ENCODE assay signal across 1 cellular context in the genomic region with DNA sequence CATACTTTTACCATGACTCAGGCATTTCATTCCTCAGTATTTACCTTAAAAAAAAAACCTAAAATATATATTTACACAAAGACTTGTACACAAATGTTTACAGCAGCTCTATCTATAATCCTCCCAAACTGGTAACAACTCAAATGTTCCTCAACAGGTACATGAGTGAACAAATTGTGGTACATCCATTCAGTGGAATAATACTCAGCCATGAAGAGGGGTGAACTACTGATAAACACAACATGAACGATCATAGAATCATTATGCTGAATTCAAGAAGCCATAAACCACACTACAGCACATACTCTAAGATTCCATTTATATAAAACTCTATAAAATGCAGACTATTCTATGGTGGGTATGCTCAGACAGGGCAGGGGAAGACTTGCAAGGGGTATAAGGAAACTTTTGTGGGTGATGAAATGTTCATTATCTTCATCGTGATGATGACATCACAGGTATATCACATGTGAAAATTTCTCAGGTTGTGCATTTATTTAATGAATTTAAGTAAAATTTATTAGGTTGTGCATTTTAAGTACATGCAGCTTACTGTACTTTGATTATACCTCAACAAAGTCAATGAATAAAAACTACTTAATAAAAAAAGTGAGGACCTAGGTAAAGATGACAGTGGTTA.
TF ChIP-seq lines count a peak whose summit lies in the region.

No MANE protein-coding gene starts in this region.

TF ChIP-seq in K562, 482 proteins besides CTCF, POLR2A, EP300 and RAD21 (continued from another document and continues in another):
- TF ChIP-seq, protein P1, sequence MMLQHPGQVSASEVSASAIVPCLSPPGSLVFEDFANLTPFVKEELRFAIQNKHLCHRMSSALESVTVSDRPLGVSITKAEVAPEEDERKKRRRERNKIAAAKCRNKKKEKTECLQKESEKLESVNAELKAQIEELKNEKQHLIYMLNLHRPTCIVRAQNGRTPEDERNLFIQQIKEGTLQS (IDR thresholded peaks at IDR 0.05), result peak; percentile 50; the same call in 1 of the 2 replicates
- TF ChIP-seq, protein P1 (CRISPR knock-in tag; conservative IDR thresholded peaks at IDR 0.05), result no peak
- TF ChIP-seq HLTF (IDR thresholded peaks at IDR 0.05) (no peak), ZNF644 (tag; IDR thresholded peaks at IDR 0.05; ENCODE audit: low read depth) (no peak), ZNF436 (CRISPR knock-in tag; IDR thresholded peaks at IDR 0.05) (no peak), ZNF354B (CRISPR knock-in tag; IDR thresholded peaks at IDR 0.05) (no peak), XRCC5 (IDR thresholded peaks at IDR 0.05; ENCODE audit: low read depth, low read length) (no peak), POLR2AphosphoS5 (IDR thresholded peaks at IDR 0.05; ENCODE audit: control insufficient read depth, insufficient read depth, low read depth, low read length) (no peak), CBX3 (IDR thresholded peaks at IDR 0.05; ENCODE audit: borderline replicate concordance in 1 of 2, low read length in 2 of 2) (peak in 1 of 2 experiments; percentile 96; a peak in 2 of 3 replicates), ZNF830 (CRISPR knock-in tag; IDR thresholded peaks at IDR 0.05) (no peak), CBX5 (IDR thresholded peaks at IDR 0.05; ENCODE audit: borderline replicate concordance, low read depth) (no peak), BMI1 (IDR thresholded peaks at IDR 0.05; ENCODE audit: low read length) (no peak), SMAD2 (IDR thresholded peaks at IDR 0.05; ENCODE audit: low read depth, low read length) (no peak), BRD9 (IDR thresholded peaks at IDR 0.05; ENCODE audit: low read depth, partially characterized antibody) (no peak), LARP7 (IDR thresholded peaks at IDR 0.05) (no peak), POLR2G (IDR thresholded peaks at IDR 0.05; ENCODE audit: low read depth, low read length) (no peak), U2AF1 (optimal IDR thresholded peaks at IDR 0.05; ENCODE audit: low read depth, low read length) (no peak), TAF7 (tag; IDR thresholded peaks at IDR 0.05) (no peak), SRSF3 (IDR thresholded peaks at IDR 0.05; ENCODE audit: insufficient read depth, low read length) (no peak), KLF10 (CRISPR knock-in tag; IDR thresholded peaks at IDR 0.05) (no peak), ZNF175 (CRISPR knock-in tag; IDR thresholded peaks at IDR 0.05; ENCODE audit: low read depth) (no peak), FOXJ2 (tag; IDR thresholded peaks at IDR 0.05) (no peak), HCFC1 (IDR thresholded peaks at IDR 0.05; ENCODE audit: low read depth, low read length) (no peak), BACH1 (tag; IDR thresholded peaks at IDR 0.05) (no peak), HSF4 (CRISPR knock-in tag; IDR thresholded peaks at IDR 0.05; ENCODE audit: borderline replicate concordance) (no peak), MTA1 (IDR thresholded peaks at IDR 0.05; ENCODE audit: borderline replicate concordance) (no peak), CBFB (CRISPR knock-in tag; IDR thresholded peaks at IDR 0.05) (no peak), STAG1 (CRISPR knock-in tag; IDR thresholded peaks at IDR 0.05; ENCODE audit: borderline replicate concordance) (no peak), FOXP1 (CRISPR knock-in tag; IDR thresholded peaks at IDR 0.05) (no peak), ZNF165 (CRISPR knock-in tag; IDR thresholded peaks at IDR 0.05; ENCODE audit: borderline replicate concordance) (no peak), ZNF445 (CRISPR knock-in tag; IDR thresholded peaks at IDR 0.05; ENCODE audit: low read depth) (no peak), ARID1B (IDR thresholded peaks at IDR 0.05) (no peak), ZNF699 (CRISPR knock-in tag; IDR thresholded peaks at IDR 0.05; ENCODE audit: insufficient replicate concordance) (no peak), ADNP (tag; IDR thresholded peaks at IDR 0.05) (peak; percentile 72), SRSF1 (IDR thresholded peaks at IDR 0.05; ENCODE audit: low read depth, low read length) (no peak), LEF1 (IDR thresholded peaks at IDR 0.05) (no peak), DACH1 (IDR thresholded peaks at IDR 0.05; ENCODE audit: partially characterized antibody) (no peak), MTF1 (CRISPR knock-in tag; IDR thresholded peaks at IDR 0.05; ENCODE audit: borderline replicate concordance) (no peak), CREB1 (IDR thresholded peaks at IDR 0.05) (no peak), CREB1 (CRISPR knock-in tag; IDR thresholded peaks at IDR 0.05) (no peak), MTA2 (IDR thresholded peaks at IDR 0.05; ENCODE audit: low read depth) (no peak), ZNF778 (CRISPR knock-in tag; IDR thresholded peaks at IDR 0.05) (no peak), XRCC4 (IDR thresholded peaks at IDR 0.05; ENCODE audit: extremely low read depth, insufficient read depth, insufficient read length) (no peak), JUND (IDR thresholded peaks at IDR 0.05; ENCODE audit: borderline replicate concordance, low read depth, low read length) (no peak), JUND (tag; IDR thresholded peaks at IDR 0.05; ENCODE audit: borderline replicate concordance, low read depth, low read length) (no peak), KAT8 (IDR thresholded peaks at IDR 0.05; ENCODE audit: low read depth) (no peak), TRIM28 (IDR thresholded peaks at IDR 0.05) (0 out of 2 replicates have a peak, but pooled peaks have one; percentile 53), MCM7 (IDR thresholded peaks at IDR 0.05) (no peak), RNF2 (IDR thresholded peaks at IDR 0.05) (no peak), NFE2 (IDR thresholded peaks at IDR 0.05; ENCODE audit: low read depth) (no peak), ZNF316 (IDR thresholded peaks at IDR 0.05) (peak; percentile 27; the same call in 1 of the 2 replicates), NR2C2 (CRISPR knock-in tag; IDR thresholded peaks at IDR 0.05) (no peak), NR2C2 (tag; IDR thresholded peaks at IDR 0.05) (no peak), KDM1A (IDR thresholded peaks at IDR 0.05) (peak; percentile 39 to 63; a peak in 3 of 4 replicates), BRCA1 (IDR thresholded peaks at IDR 0.05) (no peak), BRCA1 (CRISPR knock-in tag; IDR thresholded peaks at IDR 0.05) (no peak), STAT5A (IDR thresholded peaks at IDR 0.05; ENCODE audit: borderline replicate concordance, low read length) (no peak), DMBX1 (CRISPR knock-in tag; IDR thresholded peaks at IDR 0.05; ENCODE audit: borderline replicate concordance) (no peak), MYBL2 (IDR thresholded peaks at IDR 0.05; ENCODE audit: low read depth) (no peak), MYBL2 (CRISPR knock-in tag; IDR thresholded peaks at IDR 0.05; ENCODE audit: borderline replicate concordance) (no peak), BCOR (IDR thresholded peaks at IDR 0.05) (peak; percentile 90), NRF1 (conservative IDR thresholded peaks at IDR 0.05 in 1 of 2, IDR thresholded peaks at IDR 0.05 in 1 of 2) (no peak), MECOM (CRISPR knock-in tag; IDR thresholded peaks at IDR 0.05) (no peak), SMAD1 (IDR thresholded peaks at IDR 0.05; ENCODE audit: low read depth, low read length, partially characterized antibody) (no peak)
- TF ChIP-seq, protein P2, sequence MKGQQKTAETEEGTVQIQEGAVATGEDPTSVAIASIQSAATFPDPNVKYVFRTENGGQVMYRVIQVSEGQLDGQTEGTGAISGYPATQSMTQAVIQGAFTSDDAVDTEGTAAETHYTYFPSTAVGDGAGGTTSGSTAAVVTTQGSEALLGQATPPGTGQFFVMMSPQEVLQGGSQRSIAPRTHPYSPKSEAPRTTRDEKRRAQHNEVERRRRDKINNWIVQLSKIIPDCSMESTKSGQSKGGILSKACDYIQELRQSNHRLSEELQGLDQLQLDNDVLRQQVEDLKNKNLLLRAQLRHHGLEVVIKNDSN (CRISPR knock-in tag; IDR thresholded peaks at IDR 0.05), result no peak
- TF ChIP-seq, protein P3, sequence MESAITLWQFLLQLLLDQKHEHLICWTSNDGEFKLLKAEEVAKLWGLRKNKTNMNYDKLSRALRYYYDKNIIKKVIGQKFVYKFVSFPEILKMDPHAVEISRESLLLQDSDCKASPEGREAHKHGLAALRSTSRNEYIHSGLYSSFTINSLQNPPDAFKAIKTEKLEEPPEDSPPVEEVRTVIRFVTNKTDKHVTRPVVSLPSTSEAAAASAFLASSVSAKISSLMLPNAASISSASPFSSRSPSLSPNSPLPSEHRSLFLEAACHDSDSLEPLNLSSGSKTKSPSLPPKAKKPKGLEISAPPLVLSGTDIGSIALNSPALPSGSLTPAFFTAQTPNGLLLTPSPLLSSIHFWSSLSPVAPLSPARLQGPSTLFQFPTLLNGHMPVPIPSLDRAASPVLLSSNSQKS (CRISPR knock-in tag; IDR thresholded peaks at IDR 0.05), result no peak
- TF ChIP-seq, protein P4, sequence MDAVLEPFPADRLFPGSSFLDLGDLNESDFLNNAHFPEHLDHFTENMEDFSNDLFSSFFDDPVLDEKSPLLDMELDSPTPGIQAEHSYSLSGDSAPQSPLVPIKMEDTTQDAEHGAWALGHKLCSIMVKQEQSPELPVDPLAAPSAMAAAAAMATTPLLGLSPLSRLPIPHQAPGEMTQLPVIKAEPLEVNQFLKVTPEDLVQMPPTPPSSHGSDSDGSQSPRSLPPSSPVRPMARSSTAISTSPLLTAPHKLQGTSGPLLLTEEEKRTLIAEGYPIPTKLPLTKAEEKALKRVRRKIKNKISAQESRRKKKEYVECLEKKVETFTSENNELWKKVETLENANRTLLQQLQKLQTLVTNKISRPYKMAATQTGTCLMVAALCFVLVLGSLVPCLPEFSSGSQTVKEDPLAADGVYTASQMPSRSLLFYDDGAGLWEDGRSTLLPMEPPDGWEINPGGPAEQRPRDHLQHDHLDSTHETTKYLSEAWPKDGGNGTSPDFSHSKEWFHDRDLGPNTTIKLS (IDR thresholded peaks at IDR 0.05; ENCODE audit: borderline replicate concordance, low read depth), result no peak
- TF ChIP-seq, protein P5, sequence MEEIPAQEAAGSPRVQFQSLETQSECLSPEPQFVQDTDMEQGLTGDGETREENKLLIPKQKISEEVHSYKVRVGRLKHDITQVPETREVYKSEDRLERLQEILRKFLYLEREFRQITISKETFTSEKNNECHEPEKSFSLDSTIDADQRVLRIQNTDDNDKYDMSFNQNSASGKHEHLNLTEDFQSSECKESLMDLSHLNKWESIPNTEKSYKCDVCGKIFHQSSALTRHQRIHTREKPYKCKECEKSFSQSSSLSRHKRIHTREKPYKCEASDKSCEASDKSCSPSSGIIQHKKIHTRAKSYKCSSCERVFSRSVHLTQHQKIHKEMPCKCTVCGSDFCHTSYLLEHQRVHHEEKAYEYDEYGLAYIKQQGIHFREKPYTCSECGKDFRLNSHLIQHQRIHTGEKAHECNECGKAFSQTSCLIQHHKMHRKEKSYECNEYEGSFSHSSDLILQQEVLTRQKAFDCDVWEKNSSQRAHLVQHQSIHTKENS (CRISPR knock-in tag; IDR thresholded peaks at IDR 0.05), result no peak
- TF ChIP-seq, protein P6, sequence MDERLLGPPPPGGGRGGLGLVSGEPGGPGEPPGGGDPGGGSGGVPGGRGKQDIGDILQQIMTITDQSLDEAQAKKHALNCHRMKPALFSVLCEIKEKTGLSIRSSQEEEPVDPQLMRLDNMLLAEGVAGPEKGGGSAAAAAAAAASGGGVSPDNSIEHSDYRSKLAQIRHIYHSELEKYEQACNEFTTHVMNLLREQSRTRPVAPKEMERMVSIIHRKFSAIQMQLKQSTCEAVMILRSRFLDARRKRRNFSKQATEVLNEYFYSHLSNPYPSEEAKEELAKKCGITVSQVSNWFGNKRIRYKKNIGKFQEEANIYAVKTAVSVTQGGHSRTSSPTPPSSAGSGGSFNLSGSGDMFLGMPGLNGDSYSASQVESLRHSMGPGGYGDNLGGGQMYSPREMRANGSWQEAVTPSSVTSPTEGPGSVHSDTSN (CRISPR knock-in tag; IDR thresholded peaks at IDR 0.05; ENCODE audit: low read depth), result no peak
- TF ChIP-seq, protein P6 (tag; conservative IDR thresholded peaks at IDR 0.05; ENCODE audit: low read depth), result no peak
- TF ChIP-seq, protein P7, sequence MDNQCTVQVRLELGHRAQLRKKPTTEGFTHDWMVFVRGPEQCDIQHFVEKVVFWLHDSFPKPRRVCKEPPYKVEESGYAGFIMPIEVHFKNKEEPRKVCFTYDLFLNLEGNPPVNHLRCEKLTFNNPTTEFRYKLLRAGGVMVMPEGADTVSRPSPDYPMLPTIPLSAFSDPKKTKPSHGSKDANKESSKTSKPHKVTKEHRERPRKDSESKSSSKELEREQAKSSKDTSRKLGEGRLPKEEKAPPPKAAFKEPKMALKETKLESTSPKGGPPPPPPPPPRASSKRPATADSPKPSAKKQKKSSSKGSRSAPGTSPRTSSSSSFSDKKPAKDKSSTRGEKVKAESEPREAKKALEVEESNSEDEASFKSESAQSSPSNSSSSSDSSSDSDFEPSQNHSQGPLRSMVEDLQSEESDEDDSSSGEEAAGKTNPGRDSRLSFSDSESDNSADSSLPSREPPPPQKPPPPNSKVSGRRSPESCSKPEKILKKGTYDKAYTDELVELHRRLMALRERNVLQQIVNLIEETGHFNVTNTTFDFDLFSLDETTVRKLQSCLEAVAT (IDR thresholded peaks at IDR 0.05), result no peak
- TF ChIP-seq, protein P8, sequence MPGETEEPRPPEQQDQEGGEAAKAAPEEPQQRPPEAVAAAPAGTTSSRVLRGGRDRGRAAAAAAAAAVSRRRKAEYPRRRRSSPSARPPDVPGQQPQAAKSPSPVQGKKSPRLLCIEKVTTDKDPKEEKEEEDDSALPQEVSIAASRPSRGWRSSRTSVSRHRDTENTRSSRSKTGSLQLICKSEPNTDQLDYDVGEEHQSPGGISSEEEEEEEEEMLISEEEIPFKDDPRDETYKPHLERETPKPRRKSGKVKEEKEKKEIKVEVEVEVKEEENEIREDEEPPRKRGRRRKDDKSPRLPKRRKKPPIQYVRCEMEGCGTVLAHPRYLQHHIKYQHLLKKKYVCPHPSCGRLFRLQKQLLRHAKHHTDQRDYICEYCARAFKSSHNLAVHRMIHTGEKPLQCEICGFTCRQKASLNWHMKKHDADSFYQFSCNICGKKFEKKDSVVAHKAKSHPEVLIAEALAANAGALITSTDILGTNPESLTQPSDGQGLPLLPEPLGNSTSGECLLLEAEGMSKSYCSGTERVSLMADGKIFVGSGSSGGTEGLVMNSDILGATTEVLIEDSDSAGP (CRISPR knock-in tag; IDR thresholded peaks at IDR 0.05), result no peak
- TF ChIP-seq, protein P9, sequence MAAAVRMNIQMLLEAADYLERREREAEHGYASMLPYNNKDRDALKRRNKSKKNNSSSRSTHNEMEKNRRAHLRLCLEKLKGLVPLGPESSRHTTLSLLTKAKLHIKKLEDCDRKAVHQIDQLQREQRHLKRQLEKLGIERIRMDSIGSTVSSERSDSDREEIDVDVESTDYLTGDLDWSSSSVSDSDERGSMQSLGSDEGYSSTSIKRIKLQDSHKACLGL (CRISPR knock-in tag; IDR thresholded peaks at IDR 0.05; ENCODE audit: borderline replicate concordance, poor library complexity, severe bottlenecking), result no peak
